Comparison of ENCODE assay signal across 23 cellular contexts in genomic region chr3:10683106-10683505, GRCh38.
DNase-seq lines count a peak whose midpoint lies in the region; ATAC-seq, FAIRE-seq and TF ChIP-seq lines count a peak whose summit lies in the region.
"Had no signal": no experiment of that assay in that cellular context is flagged by ENCODE, and none has a peak within 500 bp of the region (broad histone marks: within the 10 kb centered on the region; RNA-seq: fewer than 3 reads in every experiment).

No MANE protein-coding gene starts in this region.

- H3K27me3 ChIP-seq in bronchial epithelial cell (ENCODE audit: control insufficient read depth, insufficient read depth, low read length): peaks cover 3% of the 10 kb centered on the region
- H3K27me3 ChIP-seq: MG63 had no signal

- FAIRE-seq in bronchial epithelial cell (lab: Jason Lieb, UNC): no peak
- FAIRE-seq in urothelium cell line (lab: Jason Lieb, UNC): no peak
- FAIRE-seq: H1 had no signal

- H3K4me3 ChIP-seq in bronchial epithelial cell (ENCODE audit: low read depth, low read length): no peak overlapping the region
- H3K4me3 ChIP-seq: MG63 had no signal

- no peaks in the 10 kb centered on the region for H3K9me3 Mint-ChIP-seq in HFFc6
- H3K9me3 Mint-ChIP-seq: CD8-positive, alpha-beta T cell had no signal

- peaks cover 12% of the 10 kb centered on the region; the same call in 1 of the 2 replicates for H3K27me3 Mint-ChIP-seq in HFFc6 (ENCODE audit: insufficient read depth)

- ATAC-seq in HG03025 (IDR thresholded peaks at IDR 0.05; ENCODE audit: low FRiP score, unreplicated experiment): no peak
- ATAC-seq: CD8-positive, alpha-beta T cell; Panc1 had no signal

- no peaks in the 10 kb centered on the region for H3K4me1 Mint-ChIP-seq in HFFc6 (ENCODE audit: low read depth)
- H3K4me1 Mint-ChIP-seq: B cell had no signal

- H3K36me3 Mint-ChIP-seq in HFFc6 (ENCODE audit: low read depth): no peaks in the 10 kb centered on the region
- H3K36me3 Mint-ChIP-seq: CD8-positive, alpha-beta T cell had no signal

- DNase-seq in ELR (ENCODE audit: low read depth) (peak; percentile 13), RPMI7951 (ENCODE audit: low read depth) (peak; percentile 48), bronchial epithelial cell (ENCODE audit: low read depth) (peak; percentile 5), urothelium cell line (ENCODE audit: low spot score) (peak; percentile 44), HuH-7.5 (ENCODE audit: low spot score) (no peak), HFFc6 (no peak)
- DNase-seq: CD8-positive, alpha-beta T cell; DMS 273 treated with DMSO at 0.1 percent for 48 hours; DMS79; HCEC 1CT; Kasumi-1; MG63; NCI-H1417; NCI-H1694; NCI-H2029 treated with DMSO at 0.1 percent for 48 hours; NCI-H446 treated with DMSO at 0.1 percent for 48 hours; NCI-H526; NCI-H82; SHP77 treated with DMSO at 0.1 percent for 48 hours had no signal

- H3K27ac Mint-ChIP-seq in HFFc6: no peak overlapping the region
- H3K27ac Mint-ChIP-seq: B cell; CD8-positive, alpha-beta T cell had no signal

- no peaks in the 10 kb centered on the region for H3K36me3 ChIP-seq in bronchial epithelial cell (ENCODE audit: control insufficient read depth, insufficient read depth, low read length)
- H3K36me3 ChIP-seq: MG63 had no signal

- TF ChIP-seq CTCF in bronchial epithelial cell (IDR thresholded peaks at IDR 0.05; ENCODE audit: insufficient read depth, low read length, severe bottlenecking): no peak
- no peak for TF ChIP-seq CTCF in HFFc6 (IDR thresholded peaks at IDR 0.05)

- H3K4me3 Mint-ChIP-seq in HFFc6: no peak overlapping the region
- H3K4me3 Mint-ChIP-seq: B cell; CD8-positive, alpha-beta T cell had no signal

Comparison
In these comparisons a context has a peak if more than half of its experiments do, and no peak if none do; other contexts are left out.
1. DNase-seq: peak in ELR (single experiment), RPMI7951 (single experiment), bronchial epithelial cell (single experiment) and urothelium cell line (single experiment); none in HuH-7.5 (single experiment) and HFFc6 (single experiment).